ENCODE assay signal across 8 cellular contexts in genomic region chr2:225282858-225283693, GRCh38.
DNase-seq lines count a peak whose midpoint lies in the region; ATAC-seq and TF ChIP-seq lines count a peak whose summit lies in the region.

No MANE protein-coding gene starts in this region.

- WGBS in upper lobe of left lung, 2 donors: 42 to 45% methylated on average over 4 of the region's 4 CpGs

- no peaks in the 10 kb centered on the region for H3K9me3 Mint-ChIP-seq in activated CD4-positive, alpha-beta memory T cell treated with anti-CD3 and anti-CD28 coated beads for 36 hours

- no peak for TF ChIP-seq EP300 in upper lobe of left lung (IDR thresholded peaks at IDR 0.05)

- no peaks in the 10 kb centered on the region for H3K27me3 ChIP-seq in upper lobe of left lung

- in situ Hi-C loops in Caki2 (cut with HindIII; ENCODE audit: low pct_unique_long_range_greater_than_20kb, low sequenced_read_pairs): no loop called here

- peak; percentile 13 for DNase-seq in Caki2 (ENCODE audit: low read depth)
- peak; percentile 60 for DNase-seq in NCI-H1694 treated with DMSO at 0.1 percent for 48 hours (lab: John Stamatoyannopoulos, UW)
- peak; percentile 17 for DNase-seq in activated CD4-positive, alpha-beta memory T cell treated with anti-CD3 and anti-CD28 coated beads for 36 hours
- DNase-seq in iris pigment epithelial cell (ENCODE audit: low read depth): peak; percentile 79
- no peak for DNase-seq in upper lobe of left lung
- no peak for DNase-seq in amniotic stem cell (lab: John Stamatoyannopoulos, UW)

- H3K4me1 ChIP-seq in upper lobe of left lung: no peaks in the 10 kb centered on the region

- TF ChIP-seq CTCF in upper lobe of left lung (IDR thresholded peaks at IDR 0.05): peak; percentile 21 to 65 (median 48)

- no peak overlapping the region for H3K27ac Mint-ChIP-seq in activated CD4-positive, alpha-beta memory T cell treated with anti-CD3 and anti-CD28 coated beads for 36 hours

- intact Hi-C loops in activated CD4-positive, alpha-beta memory T cell treated with anti-CD3 and anti-CD28 coated beads for 36 hours (cut with micrococcal nuclease): loop anchor here (1.0 kb wide), 1 partner anchor 377 kb away; no protein-coding TSS in a partner anchor

- ATAC-seq in GM18858 (IDR thresholded peaks at IDR 0.05; ENCODE audit: unreplicated experiment) (peak; percentile 83), HG02885 (IDR thresholded peaks at IDR 0.05; ENCODE audit: poor library complexity, unreplicated experiment) (peak; percentile 91), upper lobe of left lung (ENCODE audit: low FRiP score in 2 of 2) (peak in 1 of 2 donors; percentile 32)

- H3K36me3 Mint-ChIP-seq in activated CD4-positive, alpha-beta memory T cell treated with anti-CD3 and anti-CD28 coated beads for 36 hours: no peaks in the 10 kb centered on the region

- no peaks in the 10 kb centered on the region for H3K4me1 Mint-ChIP-seq in activated CD4-positive, alpha-beta memory T cell treated with anti-CD3 and anti-CD28 coated beads for 36 hours (ENCODE audit: low read depth)

- no peak overlapping the region for H3K4me3 ChIP-seq in upper lobe of left lung

- H3K9me3 ChIP-seq in upper lobe of left lung: no peaks in the 10 kb centered on the region

- CTCF ChIA-PET in activated CD4-positive, alpha-beta memory T cell treated with anti-CD3 and anti-CD28 coated beads for 36 hours (lab: Charles Lee): interaction anchor here (0.6 to 5.4 kb wide), 22 partner anchors 10 to 384 kb away, joined by 3 to 89 read pairs (median 3); no protein-coding TSS in a partner anchor

- POLR2A ChIA-PET in activated CD4-positive, alpha-beta memory T cell treated with anti-CD3 and anti-CD28 coated beads for 36 hours (lab: Charles Lee): no interaction called here

- TF ChIP-seq POLR2A in upper lobe of left lung (IDR thresholded peaks at IDR 0.05): no peak

- H3K27ac ChIP-seq in upper lobe of left lung: no peak overlapping the region

- H3K27me3 Mint-ChIP-seq in activated CD4-positive, alpha-beta memory T cell treated with anti-CD3 and anti-CD28 coated beads for 36 hours: no peaks in the 10 kb centered on the region

- no peak overlapping the region for H3K4me3 Mint-ChIP-seq in activated CD4-positive, alpha-beta memory T cell treated with anti-CD3 and anti-CD28 coated beads for 36 hours

- no peaks in the 10 kb centered on the region for H3K36me3 ChIP-seq in upper lobe of left lung

Comparison
In these comparisons a context has a peak if more than half of its experiments do, and no peak if none do; other contexts are left out.
1. DNase-seq: peak in Caki2 (single experiment), NCI-H1694 treated with DMSO at 0.1 percent for 48 hours (single experiment), activated CD4-positive, alpha-beta memory T cell treated with anti-CD3 and anti-CD28 coated beads for 36 hours (single experiment) and iris pigment epithelial cell (single experiment); none in upper lobe of left lung (0 of 2) and amniotic stem cell (single experiment).